20 cellular contexts compared by ENCODE assay signal in the genomic region with DNA sequence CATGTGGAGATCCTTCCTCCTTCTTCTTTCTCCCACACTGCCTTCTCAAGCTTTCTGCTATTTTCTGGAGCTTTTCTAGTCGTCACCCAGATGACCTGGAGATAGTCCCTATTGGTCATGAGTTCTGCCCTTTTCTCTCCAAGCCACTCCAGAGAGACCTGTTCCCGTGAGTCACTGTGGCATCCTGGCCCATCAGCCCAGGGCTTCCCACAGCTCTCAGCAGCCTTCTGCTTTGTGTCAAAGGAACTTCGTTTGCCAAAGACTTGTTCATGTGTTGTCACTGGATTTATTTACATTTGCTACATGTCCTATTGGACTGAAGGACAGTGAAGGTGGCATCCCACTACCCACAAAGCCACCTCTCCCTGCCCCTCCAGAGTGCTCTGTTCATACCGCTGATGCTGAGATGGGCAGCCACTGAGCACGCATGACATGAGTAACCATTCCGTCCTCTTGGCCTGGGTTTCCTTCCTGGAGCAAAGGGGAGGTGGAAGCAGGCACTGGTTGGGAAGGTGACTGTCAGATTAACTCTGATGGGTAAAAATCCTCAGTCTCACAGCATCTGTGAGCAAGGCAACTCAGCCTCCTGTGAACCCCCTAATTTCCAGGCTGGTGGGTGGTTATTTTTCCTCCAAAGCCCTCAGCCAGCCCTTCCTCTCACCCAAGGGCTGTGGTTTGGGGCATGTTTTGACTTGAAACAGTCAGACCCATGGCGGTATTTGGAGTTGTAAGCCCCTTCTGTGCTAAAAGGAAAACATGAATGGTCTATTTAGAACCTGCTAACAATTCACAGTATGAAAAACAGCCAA.
A peak's percentile ranks its signal among the peaks of the same experiment; 100 is the strongest.
DNase-seq lines count a peak whose midpoint lies in the region; ATAC-seq, FAIRE-seq and TF ChIP-seq lines count a peak whose summit lies in the region.
"Had no signal": no experiment of that assay in that cellular context is flagged by ENCODE, and none has a peak within 500 bp of the region (broad histone marks: within the 10 kb centered on the region; RNA-seq: fewer than 3 reads in every experiment).

No MANE protein-coding gene starts in this region.

- DNase-seq in HepG2 (ENCODE audit: low spot score) (no peak), hepatic stellate cell (ENCODE audit: low spot score) (peak; percentile 51), tibial nerve (ENCODE audit: low spot score in 2 of 2) (no peak), HPDE6-E6E7 (ENCODE audit: extremely low spot score) (no peak), SIG-M5 treated with dmso at 0.1 percent for 504 hours (lab: John Stamatoyannopoulos, UW; ENCODE audit: unreplicated experiment) (no peak)
- DNase-seq: ACHN; activated CD4-positive, alpha-beta T cell treated with anti-CD3 and anti-CD28 coated beads, Interleukin-2, amount 10 ng/mL, durations not matched to agents 7 days and 5 days; activated CD8-positive, alpha-beta memory T cell treated with anti-CD3 and anti-CD28 coated beads, Interleukin-2, amount 50 U/mL, for 48 hours; activated gamma-delta T cell treated with Interleukin-2 at 50 U/mL for 16 hours; CD4-positive, CD25-positive, alpha-beta regulatory T cell; colonic mucosa; glutamatergic neuron; NCI-H187 treated with DMSO at 0.1 percent for 48 hours; NCI-H510A treated with DMSO at 0.1 percent for 48 hours; stimulated activated naive CD8-positive, alpha-beta T cell treated with anti-CD3 and anti-CD28 coated beads, Interleukin-15, amount 100 ng/mL, for 72 hours had no signal

- no peaks in the 10 kb centered on the region for H3K9me3 ChIP-seq in liver (ENCODE audit: control insufficient read depth in 4 of 4, low read length in 3 of 4)
- H3K9me3 ChIP-seq in HepG2 (ENCODE audit: low read length): no peaks in the 10 kb centered on the region
- H3K9me3 ChIP-seq in tibial nerve: no peaks in the 10 kb centered on the region
- H3K9me3 ChIP-seq: colonic mucosa, neutrophil had no signal

- no peaks in the 10 kb centered on the region for H3K36me3 ChIP-seq in liver (ENCODE audit: control insufficient read depth in 4 of 4, insufficient read depth in 3 of 4, low read depth in 1 of 4, low read length in 3 of 4)
- no peaks in the 10 kb centered on the region for H3K36me3 ChIP-seq in HepG2 (replicated peaks in 1 of 2; ENCODE audit: control insufficient read depth in 1 of 2, insufficient read depth in 2 of 2, low read length in 2 of 2)
- H3K36me3 ChIP-seq in tibial nerve: no peaks in the 10 kb centered on the region
- H3K36me3 ChIP-seq: colonic mucosa, neutrophil had no signal

- no peaks in the 10 kb centered on the region for H3K79me2 ChIP-seq in HepG2 (ENCODE audit: insufficient read depth, low read length)

- H2AFZ ChIP-seq in HepG2 (ENCODE audit: low read length): no peak overlapping the region

- TF ChIP-seq POLR2A in HepG2 (IDR thresholded peaks at IDR 0.05; ENCODE audit: insufficient read depth in 1 of 2, low read depth in 2 of 2, low read length in 2 of 2): no peak
- no peak for TF ChIP-seq POLR2A in tibial nerve (IDR thresholded peaks at IDR 0.05)

- no peak overlapping the region for H3K4me2 ChIP-seq in HepG2 (ENCODE audit: low read depth, low read length)

- no peak overlapping the region for H3K9ac ChIP-seq in liver (ENCODE audit: low read depth in 1 of 2, low read length in 2 of 2)
- H3K9ac ChIP-seq in HepG2 (ENCODE audit: insufficient read depth, low read depth, low read length): no peak overlapping the region

- FAIRE-seq in HepG2 (lab: Jason Lieb, UNC): no peak
- FAIRE-seq: TTC549 had no signal

- POLR2A ChIA-PET in HepG2 (lab: Yijun Ruan, JAX): no interaction called here

- H3K27ac ChIP-seq in liver (ENCODE audit: low read depth in 1 of 2, low read length in 2 of 2): no peak overlapping the region
- H3K27ac ChIP-seq in HepG2 (ENCODE audit: extremely low read length, insufficient read depth, low read length): no peak overlapping the region
- H3K27ac ChIP-seq in cingulate gyrus (ENCODE audit: low read depth, low read length): peak overlapping the region; percentile 65
- peak overlapping the region; percentile 19 to 90 (median 56) for H3K27ac ChIP-seq in tibial nerve
- H3K27ac ChIP-seq: colonic mucosa, neutrophil had no signal

- in situ Hi-C loops in HepG2 (cut with HindIII; ENCODE audit: extremely low pct_ligation_motif_present, low pct_unique_long_range_greater_than_20kb): no loop called here

- intact Hi-C loops in HepG2 (cut with micrococcal nuclease; ENCODE audit: unreplicated experiment): no loop called here

- H3K4me3 ChIP-seq in liver (ENCODE audit: low read depth in 1 of 3, low read length in 3 of 3): no peak overlapping the region
- no peak overlapping the region for H3K4me3 ChIP-seq in HepG2 (replicated peaks in 1 of 3; ENCODE audit: insufficient read depth in 1 of 3, low read depth in 2 of 3, low read length in 3 of 3)
- no peak overlapping the region for H3K4me3 ChIP-seq in tibial nerve
- H3K4me3 ChIP-seq: colonic mucosa had no signal

- ATAC-seq in HepG2 (no peak), HG02678 (IDR thresholded peaks at IDR 0.05; ENCODE audit: unreplicated experiment) (no peak)
- ATAC-seq: stimulated activated naive CD8-positive, alpha-beta T cell treated with anti-CD3 and anti-CD28 coated beads, Interleukin-15, amount 100 ng/mL, for 72 hours had no signal

- CTCF ChIA-PET in HepG2 (lab: Yijun Ruan, JAX; ENCODE audit: low intra/inter-chr PET ratio, low total read pairs): no interaction called here

- H3K4me1 ChIP-seq in liver (ENCODE audit: control insufficient read depth in 4 of 4, insufficient read depth in 4 of 4, low read length in 3 of 4): peaks cover 19 to 39% (median 29%) of the 10 kb centered on the region in 4 donors
- no peaks in the 10 kb centered on the region for H3K4me1 ChIP-seq in HepG2 (ENCODE audit: insufficient read depth, low read length)
- peaks cover 0 to 44% (median 13%) of the 10 kb centered on the region in 4 donors for H3K4me1 ChIP-seq in tibial nerve
- H3K4me1 ChIP-seq: colonic mucosa had no signal

- TF ChIP-seq CTCF in liver (IDR thresholded peaks at IDR 0.05; ENCODE audit: low read depth, low read length, missing input control) (no peak), HepG2 (CRISPR knock-in tag; IDR thresholded peaks at IDR 0.05) (no peak), tibial nerve (IDR thresholded peaks at IDR 0.05) (no peak)

- H3K27me3 ChIP-seq in liver (ENCODE audit: control insufficient read depth in 4 of 4, insufficient read depth in 4 of 4, low read length in 3 of 4): no peaks in the 10 kb centered on the region
- peaks cover 0 to 14% of the 10 kb centered on the region in 2 experiments; a peak in 2 of 5 replicates for H3K27me3 ChIP-seq in HepG2 (ENCODE audit: control insufficient read depth in 1 of 2, insufficient read depth in 2 of 2, low read length in 2 of 2)
- H3K27me3 ChIP-seq in tibial nerve: no peaks in the 10 kb centered on the region
- H3K27me3 ChIP-seq: colonic mucosa, neutrophil had no signal

- TF ChIP-seq RAD21 in liver (IDR thresholded peaks at IDR 0.05): no peak
- no peak for TF ChIP-seq RAD21 in HepG2 (CRISPR knock-in tag; IDR thresholded peaks at IDR 0.05)

- BruUV-seq in HepG2 (replicated peaks; lab: Mats Ljungman, UMichigan): no TSS peak

- 75% methylated on average over 7 of the region's 7 CpGs for WGBS in liver
- 1% methylated on average over 7 of the region's 7 CpGs for WGBS in HepG2 (ENCODE audit: low lambda C conversion rate)
- WGBS in tibial nerve, 2 donors: 59 to 64% methylated on average over 7 of the region's 7 CpGs

- TF ChIP-seq EP300 in HepG2 (IDR thresholded peaks at IDR 0.05; ENCODE audit: low read depth in 2 of 2, low read length in 2 of 2): no peak
- no peak for TF ChIP-seq EP300 in HepG2 (CRISPR knock-in tag; IDR thresholded peaks at IDR 0.05; ENCODE audit: borderline replicate concordance)
- no peak for TF ChIP-seq EP300 in tibial nerve (IDR thresholded peaks at IDR 0.05)

- no peaks in the 10 kb centered on the region for H4K20me1 ChIP-seq in HepG2 (ENCODE audit: insufficient read depth, low read length)

TF ChIP-seq in liver, 16 proteins besides CTCF, POLR2A, EP300 and RAD21:
- TF ChIP-seq HNF4A (conservative IDR thresholded peaks at IDR 0.05) (peak; percentile 52 to 68), YY1 (IDR thresholded peaks at IDR 0.05) (no peak), FOXA2 (IDR thresholded peaks at IDR 0.05) (no peak), NR2F2 (IDR thresholded peaks at IDR 0.05) (no peak), JUND (IDR thresholded peaks at IDR 0.05) (no peak), GABPA (IDR thresholded peaks at IDR 0.05 in 1 of 2, conservative IDR thresholded peaks at IDR 0.05 in 1 of 2) (no peak), SP1 (IDR thresholded peaks at IDR 0.05) (peak; percentile 15)

TF ChIP-seq in HepG2, 621 proteins besides CTCF, POLR2A, EP300 and RAD21:
- TF ChIP-seq, protein P1, sequence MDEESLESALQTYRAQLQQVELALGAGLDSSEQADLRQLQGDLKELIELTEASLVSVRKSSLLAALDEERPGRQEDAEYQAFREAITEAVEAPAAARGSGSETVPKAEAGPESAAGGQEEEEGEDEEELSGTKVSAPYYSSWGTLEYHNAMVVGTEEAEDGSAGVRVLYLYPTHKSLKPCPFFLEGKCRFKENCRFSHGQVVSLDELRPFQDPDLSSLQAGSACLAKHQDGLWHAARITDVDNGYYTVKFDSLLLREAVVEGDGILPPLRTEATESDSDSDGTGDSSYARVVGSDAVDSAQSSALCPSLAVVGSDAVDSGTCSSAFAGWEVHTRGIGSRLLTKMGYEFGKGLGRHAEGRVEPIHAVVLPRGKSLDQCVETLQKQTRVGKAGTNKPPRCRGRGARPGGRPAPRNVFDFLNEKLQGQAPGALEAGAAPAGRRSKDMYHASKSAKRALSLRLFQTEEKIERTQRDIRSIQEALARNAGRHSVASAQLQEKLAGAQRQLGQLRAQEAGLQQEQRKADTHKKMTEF (CRISPR knock-in tag; IDR thresholded peaks at IDR 0.05): no peak
- TF ChIP-seq MYNN (CRISPR knock-in tag; IDR thresholded peaks at IDR 0.05; ENCODE audit: low read depth) (no peak), ZNF672 (CRISPR knock-in tag; IDR thresholded peaks at IDR 0.05) (no peak), ASH2L (IDR thresholded peaks at IDR 0.05; ENCODE audit: insufficient read length, low read depth, low read length) (no peak), FOXK2 (IDR thresholded peaks at IDR 0.05) (no peak), RORA (CRISPR knock-in tag; IDR thresholded peaks at IDR 0.05) (no peak), HOXA7 (CRISPR knock-in tag; IDR thresholded peaks at IDR 0.05) (no peak)
- TF ChIP-seq, protein P2, sequence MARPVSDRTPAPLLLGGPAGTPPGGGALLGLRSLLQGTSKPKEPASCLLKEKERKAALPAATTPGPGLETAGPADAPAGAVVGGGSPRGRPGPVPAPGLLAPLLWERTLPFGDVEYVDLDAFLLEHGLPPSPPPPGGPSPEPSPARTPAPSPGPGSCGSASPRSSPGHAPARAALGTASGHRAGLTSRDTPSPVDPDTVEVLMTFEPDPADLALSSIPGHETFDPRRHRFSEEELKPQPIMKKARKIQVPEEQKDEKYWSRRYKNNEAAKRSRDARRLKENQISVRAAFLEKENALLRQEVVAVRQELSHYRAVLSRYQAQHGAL (CRISPR knock-in tag; IDR thresholded peaks at IDR 0.05; ENCODE audit: not compliant biosample characterization): no peak

Comparison
In these comparisons a context has a peak if more than half of its experiments do, and no peak if none do; other contexts are left out.
1. H3K27ac ChIP-seq: peak in cingulate gyrus (single experiment) and tibial nerve (4 of 4); none in liver (0 of 2) and HepG2 (single experiment).